In genomic region chr1:2540816-2541492, GRCh38 we compare ENCODE assay signal across 21 cellular contexts. TPM values are rescaled to one million over a fixed set of nuclear protein-coding genes. Genes with fewer than 3 reads are reported as not detected.
DNase-seq lines count a peak whose midpoint lies in the region; ATAC-seq, FAIRE-seq and TF ChIP-seq lines count a peak whose summit lies in the region.
"Had no signal": no experiment of that assay in that cellular context is flagged by ENCODE, and none has a peak within 500 bp of the region (broad histone marks: within the 10 kb centered on the region; RNA-seq: fewer than 3 reads in every experiment).

No MANE protein-coding gene starts in this region.

- POLR2A ChIA-PET in naive thymus-derived CD8-positive, alpha-beta T cell (lab: Charles Lee), result interaction anchor here (13.3 kb wide), 1 partner anchor 11 kb away, joined by 528 read pairs; the partner anchor contains the start of genes HES5 and PANK4

- H3K9me3 ChIP-seq in astrocyte (ENCODE audit: insufficient read depth, low read depth, low read length), result no peaks in the 10 kb centered on the region
- H3K9me3 ChIP-seq: psoas muscle had no signal

- no peaks in the 10 kb centered on the region for H3K36me3 ChIP-seq in astrocyte (ENCODE audit: insufficient read depth, low read length)

- peak; percentile 74 for DNase-seq in NCI-H2227 (lab: John Stamatoyannopoulos, UW; ENCODE audit: unreplicated experiment)
- no peak for DNase-seq in NCI-H2227 treated with DMSO at 0.1 percent for 48 hours (lab: John Stamatoyannopoulos, UW)
- DNase-seq in Jurkat, Clone E6-1 (ENCODE audit: low read depth, low spot score), result no peak
- DNase-seq in astrocyte (ENCODE audit: low read depth), result no peak
- DNase-seq in naive thymus-derived CD8-positive, alpha-beta T cell, result no peak
- DNase-seq in activated T-cell treated with anti-CD3 and anti-CD28 coated beads for 4 hours, result no peak
- no peak for DNase-seq in activated CD4-positive, alpha-beta T cell treated with anti-CD3 and anti-CD28 coated beads, Interleukin-2, amount 50 U/mL, for 48 hours
- DNase-seq: activated gamma-delta T cell treated with Interleukin-2 at 50 U/mL for 16 hours; CD4-positive, alpha-beta T cell; foreskin melanocyte; NCI-H1436 treated with DMSO at 0.1 percent for 48 hours; T-cell had no signal

- no peak for FAIRE-seq in astrocyte (lab: Jason Lieb, UNC)
- FAIRE-seq: A204.1, colon, urothelium cell line had no signal

- no peaks in the 10 kb centered on the region for H3K79me2 ChIP-seq in astrocyte (ENCODE audit: insufficient read depth, low read length)

- no peak overlapping the region for H3K4me3 Mint-ChIP-seq in astrocyte (ENCODE audit: unreplicated experiment)
- H3K4me3 Mint-ChIP-seq in naive thymus-derived CD8-positive, alpha-beta T cell, result peak overlapping the region in 3 of 10 donors; percentile 11 to 54 (median 46)
- H3K4me3 Mint-ChIP-seq: CD4-positive, alpha-beta T cell; stimulated activated naive CD8-positive, alpha-beta T cell treated with anti-CD3 and anti-CD28 coated beads, Interleukin-15, Interleukin-2, amounts not matched to agents 100 ng/mL and 50 ng/mL, for 24 hours had no signal

- no peaks in the 10 kb centered on the region for H4K20me1 ChIP-seq in astrocyte (ENCODE audit: insufficient read depth, low read length)

- H3K4me3 ChIP-seq in Jurkat, Clone E6-1 (ENCODE audit: low read length), result peak overlapping the region; percentile 32
- no peak overlapping the region for H3K4me3 ChIP-seq in astrocyte (ENCODE audit: insufficient read depth, low read depth, low read length)
- H3K4me3 ChIP-seq: psoas muscle had no signal

- no peaks in the 10 kb centered on the region for H3K36me3 Mint-ChIP-seq in astrocyte (ENCODE audit: low read depth, unreplicated experiment)
- no peaks in the 10 kb centered on the region for H3K36me3 Mint-ChIP-seq in naive thymus-derived CD8-positive, alpha-beta T cell
- H3K36me3 Mint-ChIP-seq: T-cell had no signal

- H3K27ac Mint-ChIP-seq in astrocyte (ENCODE audit: unreplicated experiment), result no peak overlapping the region
- H3K27ac Mint-ChIP-seq in naive thymus-derived CD8-positive, alpha-beta T cell, result peak overlapping the region in 1 of 10 donors; percentile 77
- H3K27ac Mint-ChIP-seq: CD4-positive, alpha-beta T cell; stimulated activated naive CD8-positive, alpha-beta T cell treated with anti-CD3 and anti-CD28 coated beads, Interleukin-15, Interleukin-2, amounts not matched to agents 100 ng/mL and 50 ng/mL, for 24 hours; T-cell had no signal

- H3K27ac ChIP-seq in astrocyte (ENCODE audit: low read depth, low read length), result no peak overlapping the region
- H3K27ac ChIP-seq: KMS-11, psoas muscle had no signal

- no peak overlapping the region for H2AFZ ChIP-seq in astrocyte (ENCODE audit: low read depth, low read length)

- H3K4me1 ChIP-seq in astrocyte (ENCODE audit: insufficient read depth, low read length), result peaks cover 13% of the 10 kb centered on the region
- H3K4me1 ChIP-seq: psoas muscle had no signal

- peaks cover 2% of the 10 kb centered on the region for H3K27me3 ChIP-seq in astrocyte (ENCODE audit: insufficient read depth, low read length)

- no peaks in the 10 kb centered on the region for H3K4me1 Mint-ChIP-seq in astrocyte (ENCODE audit: low read depth, unreplicated experiment)
- peaks cover 1 to 27% (median 12%) of the 10 kb centered on the region in 4 donors for H3K4me1 Mint-ChIP-seq in naive thymus-derived CD8-positive, alpha-beta T cell

- TF ChIP-seq CTCF in astrocyte (IDR thresholded peaks at IDR 0.05; ENCODE audit: insufficient read depth, low read depth, low read length), result no peak

- peak overlapping the region; percentile 19 for H3K4me2 ChIP-seq in astrocyte (ENCODE audit: low read length)
- H3K4me2 ChIP-seq: KMS-11 had no signal

- H3K27me3 Mint-ChIP-seq in astrocyte (ENCODE audit: low read depth, unreplicated experiment), result peaks cover 25% of the 10 kb centered on the region
- peaks cover 0 to 2% (median 0%) of the 10 kb centered on the region in 5 donors for H3K27me3 Mint-ChIP-seq in naive thymus-derived CD8-positive, alpha-beta T cell
- H3K27me3 Mint-ChIP-seq: CD4-positive, alpha-beta T cell; stimulated activated naive CD8-positive, alpha-beta T cell treated with anti-CD3 and anti-CD28 coated beads, Interleukin-15, Interleukin-2, amounts not matched to agents 100 ng/mL and 50 ng/mL, for 24 hours had no signal

- no peaks in the 10 kb centered on the region for H3K9me3 Mint-ChIP-seq in astrocyte (ENCODE audit: unreplicated experiment)
- no peaks in the 10 kb centered on the region for H3K9me3 Mint-ChIP-seq in naive thymus-derived CD8-positive, alpha-beta T cell
- H3K9me3 Mint-ChIP-seq: CD4-positive, alpha-beta T cell; stimulated activated naive CD8-positive, alpha-beta T cell treated with anti-CD3 and anti-CD28 coated beads, Interleukin-15, Interleukin-2, amounts not matched to agents 100 ng/mL and 50 ng/mL, for 24 hours; T-cell had no signal

- ATAC-seq in naive thymus-derived CD8-positive, alpha-beta T cell, result peak; percentile 21 to 26
- no peak for ATAC-seq in HG02840 (IDR thresholded peaks at IDR 0.05; ENCODE audit: low FRiP score, unreplicated experiment)
- ATAC-seq: psoas muscle, T-cell had no signal

- H3K9ac ChIP-seq in astrocyte (ENCODE audit: low read length), result no peak overlapping the region
- H3K9ac ChIP-seq: KMS-11 had no signal

RNA-seq across cellular contexts. Expression of gene HES5, which starts 10.9 kb away (rescaled TPM):
- not detected for polyA plus RNA-seq in Jurkat, Clone E6-1 (2012; ENCODE audit: insufficient read depth, insufficient read length)
- 0.22 TPM in 1 of 2 replicates, not detected in the other for total RNA-seq in astrocyte
- under 1 TPM in 1 of 2 experiments, not detected in 1; 0.30 TPM for total RNA-seq in naive thymus-derived CD8-positive, alpha-beta T cell
- not detected for polyA plus RNA-seq in naive thymus-derived CD8-positive, alpha-beta T cell
- total RNA-seq: CD4-positive, alpha-beta T cell; Daoy; T-cell had no signal
- polyA plus RNA-seq: aorta had no signal

RNA-seq across cellular contexts. Expression of gene PANK4, which starts 14.6 kb away (rescaled TPM):
- polyA plus RNA-seq in Jurkat, Clone E6-1 (2012; ENCODE audit: insufficient read depth, insufficient read length), result 33.1 TPM
- 23.1 and 26.3 TPM in 2 replicates for total RNA-seq in astrocyte
- total RNA-seq in naive thymus-derived CD8-positive, alpha-beta T cell, result 100 to 1,000 TPM; 149 to 155 TPM
- 10 to 100 TPM in 2 of 3 donors, 1 to 10 TPM in 1; 9.0 to 31.7 (median 13.4) TPM for polyA plus RNA-seq in naive thymus-derived CD8-positive, alpha-beta T cell

RNA-seq across cellular contexts. Expression of gene TNFRSF14, which starts 15.2 kb away (rescaled TPM):
- polyA plus RNA-seq in Jurkat, Clone E6-1 (2012; ENCODE audit: insufficient read depth, insufficient read length), result 10.1 TPM
- 0.36 TPM in 1 of 2 replicates, not detected in the other for total RNA-seq in astrocyte
- total RNA-seq in naive thymus-derived CD8-positive, alpha-beta T cell, result 100 to 1,000 TPM; 187 to 190 TPM
- polyA plus RNA-seq in naive thymus-derived CD8-positive, alpha-beta T cell, result 10 to 100 TPM; 45.8 to 61.6 (median 48.9) TPM

RNA-seq across cellular contexts. Expression of gene PRXL2B, which starts 45.6 kb away (rescaled TPM):
- polyA plus RNA-seq in Jurkat, Clone E6-1 (2012; ENCODE audit: insufficient read depth, insufficient read length), result 19.9 TPM
- total RNA-seq in astrocyte, result 19.2 and 20.6 TPM in 2 replicates
- total RNA-seq in naive thymus-derived CD8-positive, alpha-beta T cell, result 10 to 100 TPM; 39.6 to 45.4 TPM
- 10 to 100 TPM; 20.6 to 37.5 (median 27.4) TPM for polyA plus RNA-seq in naive thymus-derived CD8-positive, alpha-beta T cell

Comparison
In these comparisons a context has a peak if more than half of its experiments do, and no peak if none do; other contexts are left out.
1. RNA of gene TNFRSF14, which starts 15.2 kb away (total RNA-seq): 187 to 190 TPM in naive thymus-derived CD8-positive, alpha-beta T cell; 0.36 TPM in astrocyte; every median in the first group is over 100 times any median in the second.